Comparison of ENCODE assay signal across 14 cellular contexts in the genomic region with DNA sequence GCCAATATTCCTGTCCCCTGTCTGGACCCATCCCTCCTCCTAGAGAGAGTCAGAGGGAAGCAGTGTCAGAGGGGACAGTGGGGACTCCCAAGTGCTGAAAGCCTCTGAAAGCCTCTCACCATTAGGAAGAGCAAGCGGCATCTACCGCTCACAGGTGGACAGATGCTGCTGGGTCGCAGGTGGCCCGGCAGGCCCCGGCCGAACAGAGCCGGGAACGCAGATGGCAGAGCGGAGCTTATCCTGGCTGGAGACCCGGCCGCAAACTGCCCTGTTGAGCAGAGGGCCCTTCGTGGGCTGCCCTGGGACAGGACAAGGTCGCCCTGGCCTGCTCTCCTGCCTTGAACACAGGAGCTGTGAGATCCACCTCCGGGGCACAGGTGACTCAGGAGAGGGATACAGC. TPM values are rescaled to one million over a fixed set of nuclear protein-coding genes. Genes with fewer than 3 reads are reported as not detected.
A peak's percentile ranks its signal among the peaks of the same experiment; 100 is the strongest.
DNase-seq lines count a peak whose midpoint lies in the region; ATAC-seq and TF ChIP-seq lines count a peak whose summit lies in the region.
"Had no signal": no experiment of that assay in that cellular context is flagged by ENCODE, and none has a peak within 500 bp of the region (broad histone marks: within the 10 kb centered on the region; RNA-seq: fewer than 3 reads in every experiment).

No MANE protein-coding gene starts in this region.

- no peak overlapping the region for H3K14ac ChIP-seq in IMR-90 (replicated peaks; ENCODE audit: low read depth, low read length)
- no peak overlapping the region for H3K14ac ChIP-seq in neuronal stem cell (ENCODE audit: low read length)

- BruUV-seq in IMR-90 (replicated peaks; lab: Mats Ljungman, UMichigan) (no TSS peak), A673 (replicated peaks; lab: Mats Ljungman, UMichigan) (no TSS peak)

- POLR2A ChIA-PET in IMR-90 (lab: Charles Lee; ENCODE audit: unreplicated experiment) (no interaction called here), A673 (lab: Charles Lee; ENCODE audit: low non-redundant PET) (no interaction called here)

- no peak for TF ChIP-seq CTCF in IMR-90 (conservative IDR thresholded peaks at IDR 0.05; ENCODE audit: low read depth, low read length)
- TF ChIP-seq CTCF in A673 (conservative IDR thresholded peaks at IDR 0.05; ENCODE audit: low read depth, low read length): no peak
- no peak for TF ChIP-seq CTCF in foreskin fibroblast (IDR thresholded peaks at IDR 0.05; ENCODE audit: low read depth, low read length)

- TF ChIP-seq POLR2A in IMR-90 (IDR thresholded peaks at IDR 0.05; ENCODE audit: low read depth, low read length): no peak

- H4K5ac ChIP-seq in IMR-90 (ENCODE audit: low read depth, low read length): no peak overlapping the region

- WGBS in IMR-90 (ENCODE audit: extremely low coverage in 2 of 2, insufficient read length in 1 of 2), 2 experiments: 86% methylated on average over 5 of the region's 14 CpGs; no CpG with 5 or more reads in 1 of the 2 experiments
- no CpG with 5 or more reads among the region's 14 CpGs for WGBS in neuronal stem cell (ENCODE audit: extremely low coverage in 2 of 2, insufficient read length in 2 of 2, insufficient replicate concordance in 1 of 2), 2 donors

- H3K9me3 ChIP-seq in IMR-90 (ENCODE audit: control insufficient read depth, insufficient read depth, low read length) (no peaks in the 10 kb centered on the region), neuronal stem cell (replicated peaks in 1 of 2; ENCODE audit: control insufficient read depth in 2 of 2, insufficient read depth in 1 of 2, low read depth in 1 of 2, low read length in 2 of 2) (no peaks in the 10 kb centered on the region), A673 (ENCODE audit: low read depth, low read length, poor library complexity, severe bottlenecking) (no peaks in the 10 kb centered on the region)
- H3K9me3 ChIP-seq: Caco-2 had no signal

- H2AFZ ChIP-seq in IMR-90 (replicated peaks; ENCODE audit: low read length, poor library complexity) (no peak overlapping the region), neuronal stem cell (ENCODE audit: low read length) (no peak overlapping the region)
- H2AFZ ChIP-seq: GM23338 had no signal

- no peak overlapping the region for H3K4ac ChIP-seq in IMR-90 (ENCODE audit: low read depth, low read length)
- H3K4ac ChIP-seq in neuronal stem cell (ENCODE audit: low read length): no peak overlapping the region

- H3K18ac ChIP-seq in IMR-90 (ENCODE audit: low read depth, low read length) (no peak overlapping the region), neuronal stem cell (ENCODE audit: low read length) (no peak overlapping the region)

- intact Hi-C loops in IMR-90 (cut with micrococcal nuclease): no loop called here
- intact Hi-C loops in A673 (cut with micrococcal nuclease; ENCODE audit: unreplicated experiment): no loop called here

- H3K36me3 ChIP-seq in IMR-90 (ENCODE audit: control insufficient read depth, insufficient read depth, low read length) (peaks cover 39% of the 10 kb centered on the region), neuronal stem cell (replicated peaks in 1 of 2; ENCODE audit: control insufficient read depth in 2 of 2, insufficient read depth in 2 of 2, low read length in 2 of 2) (peaks cover 41 to 71% of the 10 kb centered on the region in 2 donors), A673 (ENCODE audit: insufficient read depth, low read length, poor library complexity, severe bottlenecking) (peaks cover 21% of the 10 kb centered on the region)

- H3K9me1 ChIP-seq in IMR-90 (ENCODE audit: insufficient read depth, low read length): no peaks in the 10 kb centered on the region

- H3K27me3 ChIP-seq in IMR-90 (ENCODE audit: control insufficient read depth, insufficient read depth, low read length): no peaks in the 10 kb centered on the region
- no peaks in the 10 kb centered on the region for H3K27me3 ChIP-seq in neuronal stem cell (ENCODE audit: control insufficient read depth in 3 of 3, insufficient read depth in 3 of 3, low read depth in 1 of 3, low read length in 3 of 3)
- no peaks in the 10 kb centered on the region for H3K27me3 ChIP-seq in A673 (replicated peaks; ENCODE audit: insufficient read depth, low read depth, low read length, poor library complexity)

- H2BK15ac ChIP-seq in IMR-90 (ENCODE audit: low read depth, low read length): no peak overlapping the region
- H2BK15ac ChIP-seq in neuronal stem cell (ENCODE audit: low read length): no peak overlapping the region

- H3K79me1 ChIP-seq in IMR-90 (ENCODE audit: low read depth in 1 of 2, low read length in 2 of 2) (no peaks in the 10 kb centered on the region), neuronal stem cell (ENCODE audit: low read depth, low read length) (peaks cover 3% of the 10 kb centered on the region)

- no peak for TF ChIP-seq RAD21 in IMR-90 (IDR thresholded peaks at IDR 0.05; ENCODE audit: low read length)

- H2BK5ac ChIP-seq in IMR-90 (ENCODE audit: low read depth, low read length, poor library complexity, severe bottlenecking): no peak overlapping the region
- H2BK5ac ChIP-seq in neuronal stem cell (ENCODE audit: low read length): peak overlapping the region; percentile 11

- DNase-seq in IMR-90 (no peak), cerebellar cortex (ENCODE audit: low spot score) (peak; percentile 78), neuronal stem cell (ENCODE audit: low spot score) (no peak), GM03348 (ENCODE audit: low spot score) (no peak), A673 (ENCODE audit: low spot score) (no peak), foreskin fibroblast (no peak), kidney glomerular epithelial cell (lab: John Stamatoyannopoulos, UW) (no peak)
- DNase-seq: AML-193; Caco-2; CD4-positive, alpha-beta T cell; GDM1; HCEC 1CT had no signal

- in situ Hi-C loops in IMR-90 (cut with MboI; ENCODE audit: low sequenced_read_pairs): no loop called here

- ATAC-seq in IMR-90 (ENCODE audit: low read depth): no peak
- ATAC-seq: GM23338 had no signal

- H4K20me1 ChIP-seq in IMR-90 (ENCODE audit: insufficient read depth, low read length): no peaks in the 10 kb centered on the region

- H3K4me3 ChIP-seq in IMR-90 (ENCODE audit: insufficient read depth, low read depth, low read length) (no peak overlapping the region), neuronal stem cell (ENCODE audit: low read length in 2 of 2) (no peak overlapping the region), A673 (ENCODE audit: low read depth, low read length, poor library complexity, severe bottlenecking) (no peak overlapping the region), foreskin fibroblast (ENCODE audit: low read depth in 1 of 2, low read length in 2 of 2) (no peak overlapping the region)
- H3K4me3 ChIP-seq: GM23338 had no signal

- H4K8ac ChIP-seq in IMR-90 (ENCODE audit: low read depth in 2 of 2, low read length in 2 of 2): no peak overlapping the region
- no peak overlapping the region for H4K8ac ChIP-seq in neuronal stem cell (ENCODE audit: low read depth, low read length)

- H3K4me2 ChIP-seq in IMR-90 (ENCODE audit: low read depth, low read length): no peak overlapping the region
- H3K4me2 ChIP-seq in neuronal stem cell (ENCODE audit: insufficient read depth, low read length, poor library complexity, severe bottlenecking): no peak overlapping the region
- H3K4me2 ChIP-seq: GM23338 had no signal

- H3K56ac ChIP-seq in IMR-90 (ENCODE audit: extremely low read depth, insufficient read depth, low read length): no peak overlapping the region

- H3K9ac ChIP-seq in IMR-90 (ENCODE audit: low read depth, low read length) (no peak overlapping the region), neuronal stem cell (ENCODE audit: low read depth, low read length, poor library complexity) (no peak overlapping the region)

- H4K91ac ChIP-seq in IMR-90 (ENCODE audit: insufficient read depth, low read depth, low read length) (no peak overlapping the region), neuronal stem cell (ENCODE audit: low read depth, low read length, poor library complexity) (no peak overlapping the region)

- H3K23ac ChIP-seq in IMR-90 (ENCODE audit: low read depth, low read length): no peak overlapping the region
- no peak overlapping the region for H3K23ac ChIP-seq in neuronal stem cell (ENCODE audit: low read depth, low read length, poor library complexity)

- no peak overlapping the region for H2BK12ac ChIP-seq in neuronal stem cell (ENCODE audit: low read length)

- H2BK120ac ChIP-seq in IMR-90 (ENCODE audit: low read depth, low read length) (no peak overlapping the region), neuronal stem cell (ENCODE audit: low read depth, low read length) (no peak overlapping the region)

- dilution Hi-C loops in IMR-90 (cut with HindIII; ENCODE audit: low sequenced_read_pairs, unreplicated experiment): no loop called here

- H2AK5ac ChIP-seq in IMR-90 (ENCODE audit: low read depth, low read length) (no peak overlapping the region), neuronal stem cell (ENCODE audit: low read depth, low read length) (no peak overlapping the region)

- CTCF ChIA-PET in IMR-90 (lab: Yijun Ruan, JAX) (no interaction called here), A673 (lab: Charles Lee) (no interaction called here)

- H3K4me1 ChIP-seq in IMR-90 (ENCODE audit: control insufficient read depth, insufficient read depth, low read length) (no peaks in the 10 kb centered on the region), neuronal stem cell (ENCODE audit: control insufficient read depth in 2 of 2, insufficient read depth in 1 of 2, low read depth in 1 of 2, low read length in 2 of 2) (no peaks in the 10 kb centered on the region), A673 (ENCODE audit: insufficient read depth, low read length, poor library complexity, severe bottlenecking) (no peaks in the 10 kb centered on the region)
- H3K4me1 ChIP-seq: Caco-2 had no signal

- H2AK9ac ChIP-seq in IMR-90 (replicated peaks; ENCODE audit: low read depth, low read length, poor library complexity): peak overlapping the region; percentile 36

- H3K27ac ChIP-seq in IMR-90 (ENCODE audit: insufficient read depth, low read length): no peak overlapping the region
- no peak overlapping the region for H3K27ac ChIP-seq in neuronal stem cell (replicated peaks; ENCODE audit: low read length)
- H3K27ac ChIP-seq in A673 (ENCODE audit: low read depth, low read length, poor library complexity, severe bottlenecking): no peak overlapping the region
- H3K27ac ChIP-seq: C4-2B had no signal

- no peak overlapping the region for H2BK20ac ChIP-seq in IMR-90 (ENCODE audit: low read depth, low read length)

RNA-seq across cellular contexts. Expression of a gene that starts 23.0 kb away (rescaled TPM):
- total RNA-seq in IMR-90 (2012; rRNA removed): 25.8 and 48.9 TPM in 2 replicates
- polyA plus RNA-seq in IMR-90 (2012; rRNA removed): 60.7 and 62.0 TPM in 2 replicates
- 37.4 and 41.6 TPM in 2 replicates for polyA plus RNA-seq in IMR-90 (2012; cell fraction: cytosol; rRNA removed)
- 399 and 532 TPM in 2 replicates for polyA plus RNA-seq in IMR-90 (2012; cell fraction: nucleus; rRNA removed; ENCODE audit: low replicate concordance)
- 38.7 TPM for polyA plus RNA-seq in neuronal stem cell (2013, experiment 1 of 2)
- 39.5 TPM for polyA plus RNA-seq in neuronal stem cell (2013, experiment 2 of 2)
- total RNA-seq in A673 (2021): 55.6 and 60.6 TPM in 2 replicates

RNA-seq across cellular contexts. Expression of a gene that starts 50.7 kb away (rescaled TPM):
- 3.3 and 3.8 TPM in 2 replicates for total RNA-seq in IMR-90 (2012; rRNA removed)
- 11.8 and 14.5 TPM in 2 replicates for polyA plus RNA-seq in IMR-90 (2012; rRNA removed)
- polyA plus RNA-seq in IMR-90 (2012; cell fraction: cytosol; rRNA removed): 12.1 and 16.9 TPM in 2 replicates
- polyA plus RNA-seq in IMR-90 (2012; cell fraction: nucleus; rRNA removed; ENCODE audit: low replicate concordance): 8.0 and 9.1 TPM in 2 replicates
- polyA plus RNA-seq in neuronal stem cell (2013, experiment 1 of 2): 67.4 TPM
- polyA plus RNA-seq in neuronal stem cell (2013, experiment 2 of 2): 67.1 TPM
- total RNA-seq in A673 (2021): 33.8 and 47.9 TPM in 2 replicates
